ENCODE assay signal across 8 cellular contexts in the genomic region with DNA sequence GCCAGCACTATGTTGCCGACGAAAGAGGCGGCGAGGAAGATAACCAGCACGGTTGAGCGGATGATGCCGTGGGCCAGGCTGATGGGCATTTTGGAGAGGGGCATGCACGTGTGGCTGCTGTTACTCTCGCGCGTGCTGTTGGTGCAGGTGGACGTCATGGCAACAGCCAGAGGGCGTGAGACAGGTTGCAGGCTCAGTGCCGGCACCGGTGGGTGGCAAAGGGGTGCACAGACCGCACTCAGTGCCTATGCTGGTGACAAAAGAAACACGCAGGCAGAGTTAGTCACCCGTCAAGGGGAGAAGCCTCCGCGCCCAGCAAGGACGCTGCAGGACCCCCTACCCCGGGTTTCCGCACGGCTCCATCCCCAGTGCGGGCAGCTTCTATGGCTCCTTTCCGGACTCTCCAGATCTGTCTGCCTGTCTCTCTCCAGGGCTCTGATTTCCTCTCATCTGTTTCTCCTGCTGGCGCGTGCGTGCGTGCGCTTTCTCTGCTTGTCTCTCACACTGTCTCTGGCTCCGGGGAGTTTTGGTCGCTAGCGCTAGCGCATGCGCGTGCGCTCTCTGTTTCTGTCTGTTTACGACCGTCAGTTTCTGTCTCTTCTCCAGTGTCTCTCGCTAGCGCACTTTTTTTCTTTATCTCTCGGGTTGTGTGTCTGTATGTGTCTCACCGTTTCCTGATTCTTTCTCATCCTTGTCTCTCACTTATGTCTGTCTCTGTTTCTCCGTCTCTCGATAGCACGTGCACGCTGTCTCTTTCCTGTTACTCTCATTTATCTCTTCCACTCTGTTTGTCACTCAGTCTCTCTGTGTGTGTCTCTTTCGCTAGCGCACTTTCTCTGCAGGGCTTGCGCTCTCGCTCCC. TPM values are rescaled to one million over a fixed set of nuclear protein-coding genes. Genes with fewer than 3 reads are reported as not detected.
DNase-seq lines count a peak whose midpoint lies in the region; ATAC-seq and TF ChIP-seq lines count a peak whose summit lies in the region.

No MANE protein-coding gene starts in this region.

- intact Hi-C loops in CD14-positive monocyte (cut with micrococcal nuclease), result no loop called here

- no peaks in the 10 kb centered on the region for H3K9me3 ChIP-seq in SK-N-MC (ENCODE audit: low read depth, low read length)

- H3K27ac ChIP-seq in SK-N-MC, result no peak overlapping the region

- TF ChIP-seq CTCF in CD14-positive monocyte (IDR thresholded peaks at IDR 0.05), result no peak

- H3K4me1 Mint-ChIP-seq in central memory CD8-positive, alpha-beta T cell, result peaks cover 7% of the 10 kb centered on the region
- peaks cover 8% of the 10 kb centered on the region for H3K4me1 Mint-ChIP-seq in stimulated activated memory B cell treated with anti-CD40 and anti-IgM and Interleukin-4, amounts not matched to agents 10 μg/mL and 1 μg/mL and 100 μg/mL, for 72 hours
- peaks cover 4% of the 10 kb centered on the region for H3K4me1 Mint-ChIP-seq in CD14-positive monocyte

- H3K4me3 ChIP-seq in SK-N-MC, result peak overlapping the region; percentile 77

- no peaks in the 10 kb centered on the region for H3K36me3 ChIP-seq in SK-N-MC (ENCODE audit: insufficient read depth, low read length)

- DNase-seq in COLO668 (lab: John Stamatoyannopoulos, UW; ENCODE audit: unreplicated experiment), result peak; percentile 28
- peak; percentile 16 for DNase-seq in SK-N-MC (ENCODE audit: low read depth, low spot score)
- DNase-seq in central memory CD8-positive, alpha-beta T cell (ENCODE audit: low spot score in 2 of 2), result peak in 1 of 2 donors; percentile 11
- DNase-seq in kidney tubule cell (ENCODE audit: low spot score), result peak; percentile 46
- DNase-seq in CD14-positive monocyte (ENCODE audit: low spot score), result no peak

- H3K4me3 Mint-ChIP-seq in central memory CD8-positive, alpha-beta T cell, result no peak overlapping the region
- H3K4me3 Mint-ChIP-seq in stimulated activated memory B cell treated with anti-CD40 and anti-IgM and Interleukin-4, amounts not matched to agents 10 μg/mL and 1 μg/mL and 100 μg/mL, for 72 hours, result peak overlapping the region; percentile 69
- no peak overlapping the region for H3K4me3 Mint-ChIP-seq in CD14-positive monocyte

- peaks cover 19% of the 10 kb centered on the region for H3K27me3 Mint-ChIP-seq in central memory CD8-positive, alpha-beta T cell
- peaks cover 18% of the 10 kb centered on the region for H3K27me3 Mint-ChIP-seq in stimulated activated memory B cell treated with anti-CD40 and anti-IgM and Interleukin-4, amounts not matched to agents 10 μg/mL and 1 μg/mL and 100 μg/mL, for 72 hours
- peaks cover 22 to 35% (median 27%) of the 10 kb centered on the region in 3 donors for H3K27me3 Mint-ChIP-seq in CD14-positive monocyte (ENCODE audit: low read depth in 3 of 3)

- ATAC-seq in GM19351 (IDR thresholded peaks at IDR 0.05; ENCODE audit: unreplicated experiment) (peak; percentile 76), HG03439 (IDR thresholded peaks at IDR 0.05; ENCODE audit: unreplicated experiment) (peak; percentile 93)
- ATAC-seq in central memory CD8-positive, alpha-beta T cell (replicated peaks; ENCODE audit: extremely low read depth, poor library complexity, severe bottlenecking), result peak; percentile 56
- peak; percentile 74 for ATAC-seq in stimulated activated memory B cell treated with anti-CD40 and anti-IgM and Interleukin-4, amounts not matched to agents 10 μg/mL and 1 μg/mL and 100 μg/mL, for 72 hours

- H3K36me3 Mint-ChIP-seq in central memory CD8-positive, alpha-beta T cell (ENCODE audit: insufficient read depth), result no peaks in the 10 kb centered on the region
- H3K36me3 Mint-ChIP-seq in stimulated activated memory B cell treated with anti-CD40 and anti-IgM and Interleukin-4, amounts not matched to agents 10 μg/mL and 1 μg/mL and 100 μg/mL, for 72 hours, result no peaks in the 10 kb centered on the region
- H3K36me3 Mint-ChIP-seq in CD14-positive monocyte, result no peaks in the 10 kb centered on the region

- H3K9me3 Mint-ChIP-seq in central memory CD8-positive, alpha-beta T cell, result no peaks in the 10 kb centered on the region
- no peaks in the 10 kb centered on the region for H3K9me3 Mint-ChIP-seq in stimulated activated memory B cell treated with anti-CD40 and anti-IgM and Interleukin-4, amounts not matched to agents 10 μg/mL and 1 μg/mL and 100 μg/mL, for 72 hours
- peaks cover 0 to 12% (median 4%) of the 10 kb centered on the region in 7 donors for H3K9me3 Mint-ChIP-seq in CD14-positive monocyte

- no peak overlapping the region for H3K27ac Mint-ChIP-seq in central memory CD8-positive, alpha-beta T cell (ENCODE audit: low read depth)
- H3K27ac Mint-ChIP-seq in stimulated activated memory B cell treated with anti-CD40 and anti-IgM and Interleukin-4, amounts not matched to agents 10 μg/mL and 1 μg/mL and 100 μg/mL, for 72 hours, result no peak overlapping the region
- no peak overlapping the region for H3K27ac Mint-ChIP-seq in CD14-positive monocyte

- H3K9ac ChIP-seq in SK-N-MC (ENCODE audit: insufficient read length), result no peak overlapping the region

RNA-seq across cellular contexts. Expression of a gene that starts 2.0 kb away (rescaled TPM):
- not detected for polyA plus RNA-seq in CD14-positive monocyte
